8 cellular contexts compared by ENCODE assay signal in genomic region chr2:11688222-11689069, GRCh38. TPM values are rescaled to one million over a fixed set of nuclear protein-coding genes. Genes with fewer than 3 reads are reported as not detected.
A peak's percentile ranks its signal among the peaks of the same experiment; 100 is the strongest.
DNase-seq lines count a peak whose midpoint lies in the region; ATAC-seq lines count a peak whose summit lies in the region.

No MANE protein-coding gene starts in this region.

- DNase-seq in NCI-H187 (lab: John Stamatoyannopoulos, UW): peak; percentile 55 to 88
- DNase-seq in NCI-H187 treated with DMSO at 0.1 percent for 48 hours (lab: John Stamatoyannopoulos, UW): no peak
- peak; percentile 80 for DNase-seq in NCI-H226
- peak; percentile 75 to 80 for DNase-seq in activated CD4-positive, alpha-beta T cell treated with anti-CD3 and anti-CD28 coated beads for 24 hours (ENCODE audit: low read depth in 2 of 2)
- peak; percentile 50 for DNase-seq in cerebellum (ENCODE audit: low spot score)
- DNase-seq in left colon: peak; percentile 79 to 90
- DNase-seq in stimulated activated CD4-positive, alpha-beta T cell treated with anti-CD3 and anti-CD28 coated beads, Interleukin-2, amount 100 ng/mL, for 24 hours: peak; percentile 87 to 88

- intact Hi-C loops in left colon (cut with DNase I, micrococcal nuclease): loop anchor here in 1 of 2 donors (5.0 kb wide), 1 partner anchor 99 kb away; no protein-coding TSS in a partner anchor

- ATAC-seq in HG02981 (IDR thresholded peaks at IDR 0.05; ENCODE audit: unreplicated experiment): peak; percentile 74
- ATAC-seq in left colon: peak; percentile 92

RNA-seq across cellular contexts. Expression of gene NTSR2, which starts 18.5 kb away (rescaled TPM):
- total RNA-seq in cerebellum (1.7 TPM), left colon (not detected)

RNA-seq across cellular contexts. Expression of gene LPIN1, which starts 58.0 kb away (rescaled TPM):
- 45.2 TPM for total RNA-seq in cerebellum
- total RNA-seq in left colon: 10 to 100 TPM; 24.4 to 34.9 TPM
